In genomic region chr11:61581931-61582330, GRCh38 we compare ENCODE assay signal across 10 cellular contexts. TPM values are rescaled to one million over a fixed set of nuclear protein-coding genes. Genes with fewer than 3 reads are reported as not detected.
DNase-seq lines count a peak whose midpoint lies in the region; TF ChIP-seq lines count a peak whose summit lies in the region.
"Had no signal": no experiment of that assay in that cellular context is flagged by ENCODE, and none has a peak within 500 bp of the region (broad histone marks: within the 10 kb centered on the region; RNA-seq: fewer than 3 reads in every experiment).

No MANE protein-coding gene starts in this region.

- H3K4me3 Mint-ChIP-seq in activated CD4-positive, alpha-beta T cell treated with anti-CD3 and anti-CD28 coated beads, Interleukin-2, amount 10 ng/mL, durations not matched to agents 24 days and 14 days, result peak overlapping the region; percentile 78

- H3K27me3 Mint-ChIP-seq in activated CD4-positive, alpha-beta T cell treated with anti-CD3 and anti-CD28 coated beads, Interleukin-2, amount 10 ng/mL, durations not matched to agents 24 days and 14 days, result peaks cover 65% of the 10 kb centered on the region

- BruUV-seq in PC-9 (replicated peaks; lab: Mats Ljungman, UMichigan), result no TSS peak

- H2AFZ ChIP-seq in PC-9, result no peak overlapping the region

- H3F3A ChIP-seq in PC-9 (ENCODE audit: insufficient read depth, low read depth), result no peaks in the 10 kb centered on the region

- H3K9ac ChIP-seq in endocrine pancreas (ENCODE audit: control insufficient read depth, insufficient read depth, low read length) (peak overlapping the region; percentile 5), rectal smooth muscle tissue (ENCODE audit: low read length) (no peak overlapping the region)

- H3K36me3 Mint-ChIP-seq in activated CD4-positive, alpha-beta T cell treated with anti-CD3 and anti-CD28 coated beads, Interleukin-2, amount 10 ng/mL, durations not matched to agents 24 days and 14 days (ENCODE audit: low read depth), result no peaks in the 10 kb centered on the region

- CTCF ChIA-PET in PC-9 (lab: Charles Lee), result interaction anchor here (1.0 kb wide), 1 partner anchor 15 kb away, joined by 3 read pairs; no protein-coding TSS in a partner anchor

- H3K27me3 ChIP-seq in PC-9 (ENCODE audit: insufficient read depth, low read depth), result peaks cover 44% of the 10 kb centered on the region
- no peaks in the 10 kb centered on the region for H3K27me3 ChIP-seq in endocrine pancreas (ENCODE audit: control insufficient read depth, insufficient read depth, low read length)
- peaks cover 14% of the 10 kb centered on the region for H3K27me3 ChIP-seq in rectal smooth muscle tissue (ENCODE audit: control insufficient read depth, insufficient read depth, low read length)
- H3K27me3 ChIP-seq in adrenal gland, result peaks cover 5% of the 10 kb centered on the region

- peak overlapping the region; percentile 48 for H3K27ac Mint-ChIP-seq in activated CD4-positive, alpha-beta T cell treated with anti-CD3 and anti-CD28 coated beads, Interleukin-2, amount 10 ng/mL, durations not matched to agents 24 days and 14 days

- H3K4me1 ChIP-seq in PC-9 (replicated peaks; ENCODE audit: insufficient read depth) (peaks cover 10% of the 10 kb centered on the region), endocrine pancreas (ENCODE audit: control insufficient read depth, insufficient read depth, low read length) (no peaks in the 10 kb centered on the region), rectal smooth muscle tissue (ENCODE audit: control insufficient read depth, insufficient read depth, low read length) (no peaks in the 10 kb centered on the region), adrenal gland (replicated peaks in 1 of 2) (peaks cover 5 to 9% of the 10 kb centered on the region in 2 donors)
- H3K4me1 ChIP-seq: SJCRH30 had no signal

- TF ChIP-seq CTCF in PC-9 (conservative IDR thresholded peaks at IDR 0.05) (no peak), adrenal gland (IDR thresholded peaks at IDR 0.05) (no peak)

- no peaks in the 10 kb centered on the region for H3K79me2 ChIP-seq in PC-9 (ENCODE audit: low read depth)

- WGBS in adrenal gland, 4 donors, result 37 to 57% (median 46%) methylated on average over 2 of the region's 2 CpGs

- no peak for DNase-seq in activated CD4-positive, alpha-beta T cell treated with anti-CD3 and anti-CD28 coated beads, Interleukin-2, amount 10 ng/mL, durations not matched to agents 24 days and 14 days
- DNase-seq in activated CD4-positive, alpha-beta T cell treated with anti-CD3 and anti-CD28 coated beads, Interleukin-2, amount 50 U/mL, for 4 hours, result no peak
- DNase-seq in PC-9 (no peak), D341Med (ENCODE audit: low spot score) (no peak), islet precursor cell (no peak), adrenal gland (no peak)

- no peak for TF ChIP-seq POLR2A in adrenal gland (IDR thresholded peaks at IDR 0.05)

- H3K4me3 ChIP-seq in PC-9 (no peak overlapping the region), endocrine pancreas (ENCODE audit: control insufficient read depth, insufficient read depth, low read length) (no peak overlapping the region), rectal smooth muscle tissue (ENCODE audit: low read length) (peak overlapping the region; percentile 70), adrenal gland (no peak overlapping the region)

- H3K4me2 ChIP-seq in PC-9, result peak overlapping the region; percentile 55

- H3K9me3 Mint-ChIP-seq in activated CD4-positive, alpha-beta T cell treated with anti-CD3 and anti-CD28 coated beads, Interleukin-2, amount 10 ng/mL, durations not matched to agents 24 days and 14 days, result no peaks in the 10 kb centered on the region

- intact Hi-C loops in activated CD4-positive, alpha-beta T cell treated with anti-CD3 and anti-CD28 coated beads, Interleukin-2, amount 10 ng/mL, durations not matched to agents 24 days and 14 days (cut with micrococcal nuclease), result loop anchor here (1.0 to 2.0 kb wide), 2 partner anchors 73 to 210 kb away; partner anchors contain the start of genes FEN1, LRRC10B and TMEM258
- intact Hi-C loops in PC-9 (cut with micrococcal nuclease; ENCODE audit: unreplicated experiment), result loop anchor here (1.0 kb wide), 2 partner anchors 44 to 151 kb away; no protein-coding TSS in a partner anchor
- intact Hi-C loops in adrenal gland (cut with DNase I), result no loop called here

- H3K9me3 ChIP-seq in PC-9 (ENCODE audit: insufficient read depth, low read depth), result no peaks in the 10 kb centered on the region
- H3K9me3 ChIP-seq in endocrine pancreas (ENCODE audit: control insufficient read depth, low read length), result no peaks in the 10 kb centered on the region
- H3K9me3 ChIP-seq in adrenal gland (replicated peaks in 1 of 3), result no peaks in the 10 kb centered on the region
- H3K9me3 ChIP-seq: SJCRH30, tibial nerve had no signal

- no peaks in the 10 kb centered on the region for H3K9me2 ChIP-seq in PC-9 (ENCODE audit: insufficient read depth)

- H3K4me1 Mint-ChIP-seq in activated CD4-positive, alpha-beta T cell treated with anti-CD3 and anti-CD28 coated beads, Interleukin-2, amount 10 ng/mL, durations not matched to agents 24 days and 14 days, result peaks cover 8% of the 10 kb centered on the region

- no peaks in the 10 kb centered on the region; the same call in none of the 2 replicates for H4K20me1 ChIP-seq in PC-9 (ENCODE audit: insufficient read depth)

- no peaks in the 10 kb centered on the region for H3K36me3 ChIP-seq in PC-9 (ENCODE audit: low read depth)
- H3K36me3 ChIP-seq in endocrine pancreas (ENCODE audit: control insufficient read depth, insufficient read depth, low read length), result no peaks in the 10 kb centered on the region
- H3K36me3 ChIP-seq in rectal smooth muscle tissue (ENCODE audit: control insufficient read depth, insufficient read depth, low read length), result no peaks in the 10 kb centered on the region
- H3K36me3 ChIP-seq in adrenal gland (replicated peaks in 1 of 2), result no peaks in the 10 kb centered on the region
- H3K36me3 ChIP-seq: SJCRH30, tibial nerve had no signal

- POLR2A ChIA-PET in PC-9 (lab: Charles Lee; ENCODE audit: unreplicated experiment), result no interaction called here

- H3K27ac ChIP-seq in PC-9 (no peak overlapping the region), rectal smooth muscle tissue (ENCODE audit: low read depth, low read length) (no peak overlapping the region), adrenal gland (no peak overlapping the region)
- H3K27ac ChIP-seq: SJCRH30 had no signal

RNA-seq across cellular contexts. Expression of gene SYT7, which starts 1.1 kb away (rescaled TPM):
- 0.23 and 0.43 TPM in 2 replicates for total RNA-seq in activated CD4-positive, alpha-beta T cell treated with anti-CD3 and anti-CD28 coated beads, Interleukin-2, amount 10 ng/mL, durations not matched to agents 24 days and 14 days
- total RNA-seq in PC-9 (2021), result 4.0 and 8.9 TPM in 2 replicates
- 1 to 10 TPM in 4 of 8 donors, under 1 TPM in 3, not detected in 1; 0.09 to 6.0 (median 1.1) TPM for total RNA-seq in adrenal gland
- 1 to 10 TPM; 1.4 to 6.8 (median 6.5) TPM for polyA plus RNA-seq in adrenal gland

Comparison
In these comparisons a context has a peak if more than half of its experiments do, and no peak if none do; other contexts are left out.
1. intact Hi-C loops: an anchor here in activated CD4-positive, alpha-beta T cell treated with anti-CD3 and anti-CD28 coated beads, Interleukin-2, amount 10 ng/mL, durations not matched to agents 24 days and 14 days (1.0 to 2.0 kb wide) and PC-9 (1.0 kb wide); none called in adrenal gland.